In genomic region chr6:38305995-38306681, GRCh38 we compare ENCODE assay signal across 12 cellular contexts.
DNase-seq lines count a peak whose midpoint lies in the region; ATAC-seq and TF ChIP-seq lines count a peak whose summit lies in the region.
"Had no signal": no experiment of that assay in that cellular context is flagged by ENCODE, and none has a peak within 500 bp of the region (broad histone marks: within the 10 kb centered on the region; RNA-seq: fewer than 3 reads in every experiment).

No MANE protein-coding gene starts in this region.

- H2BK120ac ChIP-seq in IMR-90 (ENCODE audit: low read depth, low read length) = no peak overlapping the region

- dilution Hi-C loops in IMR-90 (cut with HindIII; ENCODE audit: low sequenced_read_pairs, unreplicated experiment) = no loop called here

- in situ Hi-C loops in IMR-90 (cut with MboI; ENCODE audit: low sequenced_read_pairs) = no loop called here

- H2BK15ac ChIP-seq in IMR-90 (ENCODE audit: low read depth, low read length) = no peak overlapping the region

- POLR2A ChIA-PET in IMR-90 (lab: Charles Lee; ENCODE audit: unreplicated experiment) = no interaction called here

- H3K9me3 ChIP-seq in right atrium auricular region (no peaks in the 10 kb centered on the region), IMR-90 (ENCODE audit: control insufficient read depth, insufficient read depth, low read length) (no peaks in the 10 kb centered on the region)
- H3K9me3 ChIP-seq: prostate gland had no signal

- no peak for TF ChIP-seq POLR2A in IMR-90 (IDR thresholded peaks at IDR 0.05; ENCODE audit: low read depth, low read length)

- no TSS peak for BruUV-seq in IMR-90 (replicated peaks; lab: Mats Ljungman, UMichigan)

- H3K9me3 Mint-ChIP-seq in stimulated activated memory B cell treated with anti-CD40 and anti-IgM and Interleukin-4, amounts not matched to agents 10 μg/mL and 1 μg/mL and 100 μg/mL, for 72 hours = no peaks in the 10 kb centered on the region

- peak overlapping the region; percentile 61 for H3K27ac Mint-ChIP-seq in stimulated activated memory B cell treated with anti-CD40 and anti-IgM and Interleukin-4, amounts not matched to agents 10 μg/mL and 1 μg/mL and 100 μg/mL, for 72 hours

- no peak overlapping the region for H2AK5ac ChIP-seq in IMR-90 (ENCODE audit: low read depth, low read length)

- H3K36me3 Mint-ChIP-seq in stimulated activated memory B cell treated with anti-CD40 and anti-IgM and Interleukin-4, amounts not matched to agents 10 μg/mL and 1 μg/mL and 100 μg/mL, for 72 hours = peaks cover 17% of the 10 kb centered on the region

- ATAC-seq in left ventricle myocardium superior (peak; percentile 42), GM21723 (IDR thresholded peaks at IDR 0.05; ENCODE audit: unreplicated experiment) (peak; percentile 69), IMR-90 (ENCODE audit: low read depth) (peak; percentile 81), HG03045 (IDR thresholded peaks at IDR 0.05; ENCODE audit: unreplicated experiment) (no peak), GM18520 (IDR thresholded peaks at IDR 0.05; ENCODE audit: unreplicated experiment) (no peak)
- peak; percentile 75 for ATAC-seq in stimulated activated memory B cell treated with anti-CD40 and anti-IgM and Interleukin-4, amounts not matched to agents 10 μg/mL and 1 μg/mL and 100 μg/mL, for 72 hours

- DNase-seq in left ventricle myocardium superior (no peak), right atrium auricular region (ENCODE audit: low spot score) (no peak), IMR-90 (peak; percentile 46), activated gamma-delta T cell treated with Interleukin-2 at 50 U/mL for 16 hours (no peak)
- DNase-seq: activated CD8-positive, alpha-beta memory T cell treated with anti-CD3 and anti-CD28 coated beads, Interleukin-2, amount 50 U/mL, for 4 hours; DMS53; NCI-H748 treated with DMSO at 0.1 percent for 48 hours had no signal

- H3K4me1 ChIP-seq in right atrium auricular region (peaks cover 0 to 24% of the 10 kb centered on the region in 2 donors), IMR-90 (ENCODE audit: control insufficient read depth, insufficient read depth, low read length) (peaks cover 2% of the 10 kb centered on the region)

- no peak overlapping the region for H2BK20ac ChIP-seq in IMR-90 (ENCODE audit: low read depth, low read length)

- no peak overlapping the region for H3K18ac ChIP-seq in IMR-90 (ENCODE audit: low read depth, low read length)

- H4K20me1 ChIP-seq in IMR-90 (ENCODE audit: insufficient read depth, low read length) = no peaks in the 10 kb centered on the region

- H3K4me1 Mint-ChIP-seq in stimulated activated memory B cell treated with anti-CD40 and anti-IgM and Interleukin-4, amounts not matched to agents 10 μg/mL and 1 μg/mL and 100 μg/mL, for 72 hours = peaks cover 28% of the 10 kb centered on the region

- H3K27me3 ChIP-seq in right atrium auricular region (no peaks in the 10 kb centered on the region), IMR-90 (ENCODE audit: control insufficient read depth, insufficient read depth, low read length) (no peaks in the 10 kb centered on the region)

- no peak overlapping the region for H2AK9ac ChIP-seq in IMR-90 (replicated peaks; ENCODE audit: low read depth, low read length, poor library complexity)

- 85% methylated on average over 2 of the region's 4 CpGs; no CpG with 5 or more reads in 1 of the 2 experiments for WGBS in IMR-90 (ENCODE audit: extremely low coverage in 2 of 2, insufficient read length in 1 of 2), 2 experiments

- H3K14ac ChIP-seq in IMR-90 (replicated peaks; ENCODE audit: low read depth, low read length) = peak overlapping the region; percentile 50; the same call in 1 of the 2 replicates

- no peak overlapping the region for H3K23ac ChIP-seq in IMR-90 (ENCODE audit: low read depth, low read length)

- H3K4ac ChIP-seq in IMR-90 (ENCODE audit: low read depth, low read length) = no peak overlapping the region

- H2AFZ ChIP-seq in IMR-90 (replicated peaks; ENCODE audit: low read length, poor library complexity) = no peak overlapping the region

- no peaks in the 10 kb centered on the region for H3K9me1 ChIP-seq in IMR-90 (ENCODE audit: insufficient read depth, low read length)

- H3K27ac ChIP-seq in right atrium auricular region = no peak overlapping the region
- H3K27ac ChIP-seq in IMR-90 (ENCODE audit: insufficient read depth, low read length) = no peak overlapping the region
- H3K27ac ChIP-seq: prostate gland had no signal

- no peak overlapping the region for H3K4me2 ChIP-seq in IMR-90 (ENCODE audit: low read depth, low read length)

- CTCF ChIA-PET in IMR-90 (lab: Yijun Ruan, JAX) = interaction anchor here (1.4 kb wide), 1 partner anchor 32 kb away, joined by 3 read pairs; no protein-coding TSS in a partner anchor

- no peak overlapping the region for H4K5ac ChIP-seq in IMR-90 (ENCODE audit: low read depth, low read length)

- no peaks in the 10 kb centered on the region for H3K79me1 ChIP-seq in IMR-90 (ENCODE audit: low read depth in 1 of 2, low read length in 2 of 2)

- H3K27me3 Mint-ChIP-seq in stimulated activated memory B cell treated with anti-CD40 and anti-IgM and Interleukin-4, amounts not matched to agents 10 μg/mL and 1 μg/mL and 100 μg/mL, for 72 hours = no peaks in the 10 kb centered on the region

- no peak overlapping the region for H4K8ac ChIP-seq in IMR-90 (ENCODE audit: low read depth in 2 of 2, low read length in 2 of 2)

- TF ChIP-seq CTCF in right atrium auricular region (IDR thresholded peaks at IDR 0.05) (no peak), IMR-90 (conservative IDR thresholded peaks at IDR 0.05; ENCODE audit: low read depth, low read length) (no peak)

- no peaks in the 10 kb centered on the region for H3K36me3 ChIP-seq in right atrium auricular region
- no peaks in the 10 kb centered on the region for H3K36me3 ChIP-seq in IMR-90 (ENCODE audit: control insufficient read depth, insufficient read depth, low read length)
- H3K36me3 ChIP-seq: prostate gland had no signal

- no peak overlapping the region for H3K9ac ChIP-seq in IMR-90 (ENCODE audit: low read depth, low read length)

- H3K56ac ChIP-seq in IMR-90 (ENCODE audit: extremely low read depth, insufficient read depth, low read length) = no peak overlapping the region

- intact Hi-C loops in left ventricle myocardium superior (cut with micrococcal nuclease) (no loop called here), IMR-90 (cut with micrococcal nuclease) (no loop called here)

- TF ChIP-seq RAD21 in IMR-90 (IDR thresholded peaks at IDR 0.05; ENCODE audit: low read length) = no peak

- peak overlapping the region; percentile 10 for H3K4me3 Mint-ChIP-seq in stimulated activated memory B cell treated with anti-CD40 and anti-IgM and Interleukin-4, amounts not matched to agents 10 μg/mL and 1 μg/mL and 100 μg/mL, for 72 hours

- H4K91ac ChIP-seq in IMR-90 (ENCODE audit: insufficient read depth, low read depth, low read length) = no peak overlapping the region

- no peak overlapping the region for H2BK5ac ChIP-seq in IMR-90 (ENCODE audit: low read depth, low read length, poor library complexity, severe bottlenecking)

- no peak overlapping the region for H3K4me3 ChIP-seq in right atrium auricular region
- no peak overlapping the region for H3K4me3 ChIP-seq in IMR-90 (ENCODE audit: insufficient read depth, low read depth, low read length)
- H3K4me3 ChIP-seq: prostate gland had no signal

TF ChIP-seq in IMR-90, 13 proteins besides CTCF, POLR2A, EP300 and RAD21:
- no peak for TF ChIP-seq MXI1 (IDR thresholded peaks at IDR 0.05; ENCODE audit: borderline replicate concordance, low read depth, low read length)
- TF ChIP-seq NFE2L2 (IDR thresholded peaks at IDR 0.05; ENCODE audit: low read depth, low read length) = no peak
- no peak for TF ChIP-seq RCOR1 (IDR thresholded peaks at IDR 0.05; ENCODE audit: insufficient replicate concordance, low read length)
- no peak for TF ChIP-seq CHD1 (IDR thresholded peaks at IDR 0.05; ENCODE audit: low read depth, low read length)
- no peak for TF ChIP-seq MAZ (IDR thresholded peaks at IDR 0.05; ENCODE audit: borderline replicate concordance, low read depth, low read length)
- TF ChIP-seq BHLHE40 (IDR thresholded peaks at IDR 0.05; ENCODE audit: low read depth, low read length) = no peak
- no peak for TF ChIP-seq USF2 (IDR thresholded peaks at IDR 0.05; ENCODE audit: low read depth, low read length)
- TF ChIP-seq SMC3 (IDR thresholded peaks at IDR 0.05; ENCODE audit: low read depth, low read length) = no peak

Comparison
In these comparisons a context has a peak if more than half of its experiments do, and no peak if none do; other contexts are left out.
1. ATAC-seq: peak in left ventricle myocardium superior (single experiment), GM21723 (single experiment), IMR-90 (single experiment) and stimulated activated memory B cell treated with anti-CD40 and anti-IgM and Interleukin-4, amounts not matched to agents 10 μg/mL and 1 μg/mL and 100 μg/mL, for 72 hours (single experiment); none in HG03045 (single experiment) and GM18520 (single experiment).